22 cellular contexts compared by ENCODE assay signal in the genomic region with DNA sequence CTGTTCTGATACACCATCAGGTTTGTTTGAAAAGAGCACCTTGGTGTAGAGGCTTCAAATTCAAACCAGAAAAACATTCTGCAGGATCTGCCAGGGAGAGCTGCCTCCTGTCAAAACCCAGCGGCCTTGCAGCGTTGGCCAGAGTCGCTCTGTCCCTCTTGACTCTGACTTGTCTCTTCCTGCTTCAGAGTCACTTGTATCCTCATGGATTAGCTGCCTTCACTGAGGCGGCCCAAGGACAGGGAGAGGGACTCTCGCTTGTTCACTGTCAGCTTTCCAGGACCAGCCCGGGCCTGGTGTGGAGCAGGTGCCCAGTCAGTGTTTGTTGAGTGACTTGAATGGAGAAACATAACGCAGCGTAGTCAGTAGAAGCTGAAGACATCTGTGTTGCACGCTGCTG. TPM values are rescaled to one million over a fixed set of nuclear protein-coding genes. Genes with fewer than 3 reads are reported as not detected.
DNase-seq lines count a peak whose midpoint lies in the region; ATAC-seq, FAIRE-seq and TF ChIP-seq lines count a peak whose summit lies in the region.
"Had no signal": no experiment of that assay in that cellular context is flagged by ENCODE, and none has a peak within 500 bp of the region (broad histone marks: within the 10 kb centered on the region; RNA-seq: fewer than 3 reads in every experiment).

No MANE protein-coding gene starts in this region.

- H3K36me3 Mint-ChIP-seq in natural killer cell (no peaks in the 10 kb centered on the region), activated B cell treated with CpG ODN at 0.5 μM for 24 hours (ENCODE audit: low read depth) (peaks cover 32% of the 10 kb centered on the region), immature natural killer cell (no peaks in the 10 kb centered on the region)
- no peaks in the 10 kb centered on the region for H3K36me3 Mint-ChIP-seq in natural killer cell treated with Interleukin-12 subunit alpha and Interleukin-12 subunit beta and Interleukin-15 and Interleukin-18, amount 100 ng/mL, for 72 hours

- TF ChIP-seq EP300 in transverse colon (IDR thresholded peaks at IDR 0.05; ENCODE audit: low read depth): no peak

- POLR2A ChIA-PET in activated B cell treated with CpG ODN at 0.5 μM for 24 hours (lab: Charles Lee): interaction anchor here (1.3 to 1.6 kb wide), 4 partner anchors 10 to 17 kb away, joined by 3 to 7 read pairs (median 5); no protein-coding TSS in a partner anchor

- intact Hi-C loops in natural killer cell (cut with micrococcal nuclease) (no loop called here), activated B cell treated with CpG ODN at 0.5 μM for 24 hours (cut with micrococcal nuclease) (no loop called here), transverse colon (cut with DNase I; ENCODE audit: low total_unique reads) (no loop called here)

- in situ Hi-C loops in transverse colon (cut with MboI; ENCODE audit: low pct_ligation_motif_present in 1 of 4, low pct_unique_long_range_greater_than_20kb in 1 of 4, low sequenced_read_pairs in 3 of 4): no loop called here

- CTCF ChIA-PET in activated B cell treated with CpG ODN at 0.5 μM for 24 hours (lab: Charles Lee): interaction anchor here (0.7 to 1.1 kb wide), 3 partner anchors 11 to 24 kb away, joined by 3 to 5 read pairs (median 4); no protein-coding TSS in a partner anchor

- H3K27ac ChIP-seq in transverse colon: peak overlapping the region; percentile 27 to 62 (median 38)
- H3K27ac ChIP-seq: breast epithelium had no signal

- no peak for TF ChIP-seq POLR2A in transverse colon (IDR thresholded peaks at IDR 0.05)

- H3K27me3 Mint-ChIP-seq in natural killer cell (ENCODE audit: low read depth in 2 of 2) (no peaks in the 10 kb centered on the region), activated B cell treated with CpG ODN at 0.5 μM for 24 hours (no peaks in the 10 kb centered on the region), immature natural killer cell (ENCODE audit: low read depth in 3 of 3) (peaks cover 0 to 1% (median 0%) of the 10 kb centered on the region in 3 donors)
- H3K27me3 Mint-ChIP-seq in natural killer cell treated with Interleukin-12 subunit alpha and Interleukin-12 subunit beta and Interleukin-15 and Interleukin-18, amount 100 ng/mL, for 72 hours: no peaks in the 10 kb centered on the region
- H3K27me3 Mint-ChIP-seq: stimulated activated naive CD8-positive, alpha-beta T cell treated with anti-CD3 and anti-CD28 coated beads, Interleukin-15, amount 100 ng/mL, for 72 hours; type B pancreatic cell had no signal

- TF ChIP-seq CTCF in natural killer cell (IDR thresholded peaks at IDR 0.05) (no peak), activated B cell treated with CpG ODN at 0.5 μM for 24 hours (IDR thresholded peaks at IDR 0.05) (no peak), transverse colon (IDR thresholded peaks at IDR 0.05) (no peak)

- WGBS in transverse colon (ENCODE audit: low coverage in 1 of 2), 2 donors: 47 to 51% methylated on average over 3 to 9 of the region's 9 CpGs

- DNase-seq in natural killer cell (no peak), activated B cell treated with CpG ODN at 0.5 μM for 24 hours (no peak), immature natural killer cell (no peak), transverse colon (no peak), GM19239 (ENCODE audit: insufficient read length, low spot score) (no peak)
- DNase-seq in natural killer cell treated with Interleukin-12 subunit alpha and Interleukin-12 subunit beta and Interleukin-15 and Interleukin-18, amount 100 ng/mL, for 72 hours (ENCODE audit: low spot score): no peak
- DNase-seq: activated CD4-positive, alpha-beta T cell treated with anti-CD3 and anti-CD28 coated beads for 48 hours; amniotic stem cell; DND-41; HFFc6; NCI-H1930; occipital lobe; stimulated activated CD4-positive, alpha-beta T cell treated with anti-CD3 and anti-CD28 coated beads, Interleukin-4, amount 100 ng/mL, for 24 hours; stimulated activated naive CD8-positive, alpha-beta T cell treated with anti-CD3 and anti-CD28 coated beads, Interleukin-15, amount 100 ng/mL, for 72 hours had no signal

- H3K4me3 ChIP-seq in transverse colon: no peak overlapping the region
- H3K4me3 ChIP-seq: breast epithelium had no signal

- peaks cover 15 to 35% (median 24%) of the 10 kb centered on the region in 4 donors for H3K4me1 ChIP-seq in transverse colon

- FAIRE-seq in GM19239 (lab: Jason Lieb, UNC): no peak
- FAIRE-seq: GM12892, HTR-8/SVneo had no signal

- H3K4me3 Mint-ChIP-seq in natural killer cell: no peak overlapping the region
- no peak overlapping the region for H3K4me3 Mint-ChIP-seq in natural killer cell treated with Interleukin-12 subunit alpha and Interleukin-12 subunit beta and Interleukin-15 and Interleukin-18, amount 100 ng/mL, for 72 hours
- peak overlapping the region; percentile 7 for H3K4me3 Mint-ChIP-seq in activated B cell treated with CpG ODN at 0.5 μM for 24 hours
- no peak overlapping the region for H3K4me3 Mint-ChIP-seq in immature natural killer cell
- H3K4me3 Mint-ChIP-seq: HFFc6; stimulated activated naive CD8-positive, alpha-beta T cell treated with anti-CD3 and anti-CD28 coated beads, Interleukin-15, amount 100 ng/mL, for 72 hours; T-helper 1 cell treated with Interleukin-12 subunit alpha and Interleukin-12 subunit beta and Interleukin-4 antibody, amounts not matched to agents 30 μg/mL and 1 μg/mL, for 36 hours; type B pancreatic cell had no signal

- H3K9me3 Mint-ChIP-seq in natural killer cell (no peaks in the 10 kb centered on the region), activated B cell treated with CpG ODN at 0.5 μM for 24 hours (no peaks in the 10 kb centered on the region), immature natural killer cell (no peaks in the 10 kb centered on the region)
- no peaks in the 10 kb centered on the region for H3K9me3 Mint-ChIP-seq in natural killer cell treated with Interleukin-12 subunit alpha and Interleukin-12 subunit beta and Interleukin-15 and Interleukin-18, amount 100 ng/mL, for 72 hours
- H3K9me3 Mint-ChIP-seq: activated T-helper 2 cell treated with anti-CD3 and anti-CD28 coated beads, Interferon-gamma antibody, Interleukin-2, Interleukin-4, amounts not matched to agents 10 μg/mL and 5 μg/mL and 100 μg/mL, durations not matched to agents 14 hours and 24 hours and 36 hours; HFFc6; stimulated activated naive CD8-positive, alpha-beta T cell treated with anti-CD3 and anti-CD28 coated beads, Interleukin-15, amount 100 ng/mL, for 72 hours; T-helper 1 cell treated with Interleukin-12 subunit alpha and Interleukin-12 subunit beta and Interleukin-4 antibody, amounts not matched to agents 30 μg/mL and 1 μg/mL, for 36 hours; type B pancreatic cell had no signal

- ATAC-seq in natural killer cell: no peak
- ATAC-seq in natural killer cell treated with Interleukin-12 subunit alpha and Interleukin-12 subunit beta and Interleukin-15 and Interleukin-18, amount 100 ng/mL, for 72 hours: no peak
- no peak for ATAC-seq in activated B cell treated with CpG ODN at 0.5 μM for 24 hours (ENCODE audit: low read depth)
- no peak for ATAC-seq in GM18909 (IDR thresholded peaks at IDR 0.05; ENCODE audit: poor library complexity, unreplicated experiment)
- ATAC-seq in HG02885 (IDR thresholded peaks at IDR 0.05; ENCODE audit: poor library complexity, unreplicated experiment): no peak
- ATAC-seq: stimulated activated naive CD8-positive, alpha-beta T cell treated with anti-CD3 and anti-CD28 coated beads, Interleukin-15, amount 100 ng/mL, for 72 hours had no signal

- no peaks in the 10 kb centered on the region for H3K27me3 ChIP-seq in transverse colon
- H3K27me3 ChIP-seq: breast epithelium had no signal

- H3K36me3 ChIP-seq in transverse colon: no peaks in the 10 kb centered on the region
- H3K36me3 ChIP-seq: breast epithelium had no signal

- H3K4me1 Mint-ChIP-seq in natural killer cell (peaks cover 62 to 68% of the 10 kb centered on the region in 2 donors), activated B cell treated with CpG ODN at 0.5 μM for 24 hours (peaks cover 91% of the 10 kb centered on the region), immature natural killer cell (peaks cover 48 to 76% of the 10 kb centered on the region in 2 donors)
- H3K4me1 Mint-ChIP-seq in natural killer cell treated with Interleukin-12 subunit alpha and Interleukin-12 subunit beta and Interleukin-15 and Interleukin-18, amount 100 ng/mL, for 72 hours (ENCODE audit: low read depth in 2 of 2): peaks cover 43 to 52% of the 10 kb centered on the region in 2 donors

- H3K27ac Mint-ChIP-seq in natural killer cell: peak overlapping the region; percentile 56 to 79
- H3K27ac Mint-ChIP-seq in natural killer cell treated with Interleukin-12 subunit alpha and Interleukin-12 subunit beta and Interleukin-15 and Interleukin-18, amount 100 ng/mL, for 72 hours: no peak overlapping the region
- no peak overlapping the region for H3K27ac Mint-ChIP-seq in activated B cell treated with CpG ODN at 0.5 μM for 24 hours
- peak overlapping the region in 5 of 6 donors; percentile 13 to 72 (median 43) for H3K27ac Mint-ChIP-seq in immature natural killer cell
- H3K27ac Mint-ChIP-seq: activated T-helper 2 cell treated with anti-CD3 and anti-CD28 coated beads, Interferon-gamma antibody, Interleukin-2, Interleukin-4, amounts not matched to agents 10 μg/mL and 5 μg/mL and 100 μg/mL, durations not matched to agents 14 hours and 24 hours and 36 hours; HFFc6; stimulated activated naive CD8-positive, alpha-beta T cell treated with anti-CD3 and anti-CD28 coated beads, Interleukin-15, amount 100 ng/mL, for 72 hours; type B pancreatic cell had no signal

- no peaks in the 10 kb centered on the region for H3K9me3 ChIP-seq in transverse colon
- H3K9me3 ChIP-seq: breast epithelium had no signal

RNA-seq across cellular contexts. Expression of a gene that starts 18.0 kb away (rescaled TPM):
- total RNA-seq in natural killer cell (10 to 100 TPM; 47.4 to 53.7 (median 53.2) TPM), activated B cell treated with CpG ODN at 0.5 μM for 24 hours (73.0 and 85.9 TPM in 2 replicates), transverse colon (100 to 1,000 TPM in 1 of 4 donors, 10 to 100 TPM in 3; 31.2 to 111 (median 41.8) TPM)
- 10 to 100 TPM; 31.9 to 43.4 TPM for total RNA-seq in natural killer cell treated with Interleukin-12 subunit alpha and Interleukin-12 subunit beta and Interleukin-15 and Interleukin-18, amount 100 ng/mL, for 72 hours
- polyA plus RNA-seq in immature natural killer cell: 10 to 100 TPM; 20.6 to 28.0 (median 24.0) TPM

RNA-seq across cellular contexts. Expression of a gene that starts 42.4 kb away (rescaled TPM):
- 10 to 100 TPM; 50.0 to 71.2 (median 55.6) TPM for total RNA-seq in natural killer cell
- total RNA-seq in natural killer cell treated with Interleukin-12 subunit alpha and Interleukin-12 subunit beta and Interleukin-15 and Interleukin-18, amount 100 ng/mL, for 72 hours: 10 to 100 TPM; 38.1 to 55.8 TPM
- 13.8 and 16.9 TPM in 2 replicates for total RNA-seq in activated B cell treated with CpG ODN at 0.5 μM for 24 hours
- 10 to 100 TPM; 31.1 to 59.4 (median 38.9) TPM for polyA plus RNA-seq in immature natural killer cell
- 10 to 100 TPM; 13.7 to 72.2 (median 63.5) TPM for total RNA-seq in transverse colon

Comparison
In these comparisons a context has a peak if more than half of its experiments do, and no peak if none do; other contexts are left out.
1. H3K27ac Mint-ChIP-seq: peak in natural killer cell (2 of 2) and immature natural killer cell (5 of 6); none in natural killer cell treated with Interleukin-12 subunit alpha and Interleukin-12 subunit beta and Interleukin-15 and Interleukin-18, amount 100 ng/mL, for 72 hours (0 of 2) and activated B cell treated with CpG ODN at 0.5 μM for 24 hours (single experiment).